ENCODE assay signal across 8 cellular contexts in genomic region chr16:68275611-68276191, GRCh38. TPM values are rescaled to one million over a fixed set of nuclear protein-coding genes. Genes with fewer than 3 reads are reported as not detected.
DNase-seq lines count a peak whose midpoint lies in the region; ATAC-seq and TF ChIP-seq lines count a peak whose summit lies in the region.

No MANE protein-coding gene starts in this region.

- H3K4me1 ChIP-seq in mesodermal cell (ENCODE audit: control insufficient read depth, insufficient read depth, low read length, poor library complexity, severe bottlenecking): peaks cover 3% of the 10 kb centered on the region
- H3K4me1 ChIP-seq in BE2C: no peaks in the 10 kb centered on the region

- DNase-seq in DMS79 (lab: John Stamatoyannopoulos, UW) (peak; percentile 48), NAMALWA (ENCODE audit: low spot score) (peak; percentile 33), BE2C (no peak), GOT3 (lab: John Stamatoyannopoulos, UW) (no peak)
- peak; percentile 38 for DNase-seq in activated CD4-positive, alpha-beta T cell treated with anti-CD3 and anti-CD28 coated beads for 48 hours
- no peak for DNase-seq in stimulated activated CD8-positive, alpha-beta memory T cell treated with anti-CD3 and anti-CD28 coated beads, Interleukin-4, amount 100 ng/mL, for 48 hours

- H3K27me3 ChIP-seq in BE2C: no peaks in the 10 kb centered on the region

- ATAC-seq in GM19463 (IDR thresholded peaks at IDR 0.05; ENCODE audit: unreplicated experiment): peak; percentile 89

- no peaks in the 10 kb centered on the region for H3K9me3 ChIP-seq in mesodermal cell (ENCODE audit: control insufficient read depth, low read length)
- no peaks in the 10 kb centered on the region for H3K9me3 ChIP-seq in BE2C

- H3K27ac ChIP-seq in mesodermal cell (ENCODE audit: low read depth, low read length, severe bottlenecking): peak overlapping the region; percentile 18

- H3K4me3 ChIP-seq in mesodermal cell (ENCODE audit: extremely low read depth, insufficient read depth, low read length, poor library complexity, severe bottlenecking): no peak overlapping the region
- no peak overlapping the region for H3K4me3 ChIP-seq in BE2C (ENCODE audit: low read depth, low read length)

- WGBS in mesodermal cell (ENCODE audit: insufficient coverage in 2 of 2), 2 experiments: 90 to 100% methylated on average over 2 of the region's 4 CpGs

- H3K36me3 ChIP-seq in mesodermal cell (ENCODE audit: control insufficient read depth, insufficient read depth, low read length) (peaks cover 82% of the 10 kb centered on the region), BE2C (peaks cover 50% of the 10 kb centered on the region)

- TF ChIP-seq CTCF in BE2C (IDR thresholded peaks at IDR 0.05; ENCODE audit: low read depth, low read length): no peak

RNA-seq across cellular contexts. Expression of gene SLC7A6, which starts 11.4 kb away (rescaled TPM):
- polyA plus RNA-seq in mesodermal cell (2013, experiment 1 of 2): 19.0 TPM
- 16.9 TPM for polyA plus RNA-seq in mesodermal cell (2013, experiment 2 of 2)
- polyA plus RNA-seq in BE2C (2012; ENCODE audit: insufficient read depth, insufficient read length, low read depth): 49.3 TPM

RNA-seq across cellular contexts. Expression of gene PLA2G15, which starts 30.5 kb away (rescaled TPM):
- polyA plus RNA-seq in mesodermal cell (2013, experiment 1 of 2): 13.2 TPM
- polyA plus RNA-seq in mesodermal cell (2013, experiment 2 of 2): 11.7 TPM
- polyA plus RNA-seq in BE2C (2012; ENCODE audit: insufficient read depth, insufficient read length, low read depth): 12.3 TPM

RNA-seq across cellular contexts. Expression of gene SLC7A6OS, which starts 35.0 kb away (rescaled TPM):
- 14.6 TPM for polyA plus RNA-seq in mesodermal cell (2013, experiment 1 of 2)
- polyA plus RNA-seq in mesodermal cell (2013, experiment 2 of 2): 12.3 TPM
- 23.0 TPM for polyA plus RNA-seq in BE2C (2012; ENCODE audit: insufficient read depth, insufficient read length, low read depth)

RNA-seq across cellular contexts. Expression of gene PRMT7, which starts 35.1 kb away (rescaled TPM):
- polyA plus RNA-seq in mesodermal cell (2013, experiment 1 of 2): 29.7 TPM
- 29.3 TPM for polyA plus RNA-seq in mesodermal cell (2013, experiment 2 of 2)
- 67.4 TPM for polyA plus RNA-seq in BE2C (2012; ENCODE audit: insufficient read depth, insufficient read length, low read depth)

RNA-seq across cellular contexts. Expression of gene ESRP2, which starts 39.8 kb away (rescaled TPM):
- 0.88 TPM for polyA plus RNA-seq in mesodermal cell (2013, experiment 1 of 2)
- 0.46 TPM for polyA plus RNA-seq in mesodermal cell (2013, experiment 2 of 2)
- not detected for polyA plus RNA-seq in BE2C (2012; ENCODE audit: insufficient read depth, insufficient read length, low read depth)

Comparison
In these comparisons a context has a peak if more than half of its experiments do, and no peak if none do; other contexts are left out.
1. DNase-seq: peak in DMS79 (single experiment), NAMALWA (single experiment) and activated CD4-positive, alpha-beta T cell treated with anti-CD3 and anti-CD28 coated beads for 48 hours (single experiment); none in BE2C (single experiment), stimulated activated CD8-positive, alpha-beta memory T cell treated with anti-CD3 and anti-CD28 coated beads, Interleukin-4, amount 100 ng/mL, for 48 hours (single experiment) and GOT3 (single experiment).